ENCODE assay signal across 8 cellular contexts in genomic region chr9:36597412-36598178, GRCh38. TPM values are rescaled to one million over a fixed set of nuclear protein-coding genes. Genes with fewer than 3 reads are reported as not detected.
DNase-seq lines count a peak whose midpoint lies in the region; ATAC-seq, FAIRE-seq and TF ChIP-seq lines count a peak whose summit lies in the region.

No MANE protein-coding gene starts in this region.

- ATAC-seq in gastroesophageal sphincter (no peak), GM21526 (IDR thresholded peaks at IDR 0.05; ENCODE audit: low FRiP score, unreplicated experiment) (no peak)

- H3K4me3 ChIP-seq in gastroesophageal sphincter = no peak overlapping the region

- no peaks in the 10 kb centered on the region for H3K9me3 Mint-ChIP-seq in activated naive CD4-positive, alpha-beta T cell treated with anti-CD3 and anti-CD28 coated beads for 36 hours

- H3K27me3 ChIP-seq in gastroesophageal sphincter = no peaks in the 10 kb centered on the region

- H3K4me1 ChIP-seq in gastroesophageal sphincter = no peaks in the 10 kb centered on the region

- WGBS in gastroesophageal sphincter (ENCODE audit: low coverage in 1 of 2), 2 donors = 86 to 92% methylated on average over 1 to 2 of the region's 2 CpGs

- H3K27me3 Mint-ChIP-seq in activated naive CD4-positive, alpha-beta T cell treated with anti-CD3 and anti-CD28 coated beads for 36 hours (ENCODE audit: low read depth) = no peaks in the 10 kb centered on the region

- no peaks in the 10 kb centered on the region for H3K9me3 ChIP-seq in gastroesophageal sphincter

- no peak for TF ChIP-seq EP300 in gastroesophageal sphincter (IDR thresholded peaks at IDR 0.05)

- intact Hi-C loops in activated naive CD4-positive, alpha-beta T cell treated with anti-CD3 and anti-CD28 coated beads for 36 hours (cut with micrococcal nuclease) = loop anchor here (10.0 kb wide), 1 partner anchor 57 kb away; no protein-coding TSS in a partner anchor

- in situ Hi-C loops in GM13976 (cut with MboI; ENCODE audit: low sequenced_read_pairs, unreplicated experiment) = no loop called here

- CTCF ChIA-PET in activated naive CD4-positive, alpha-beta T cell treated with anti-CD3 and anti-CD28 coated beads for 36 hours (lab: Charles Lee) = interaction anchor here (0.6 kb wide), 2 partner anchors 33 to 1468 kb away, joined by 3 to 4 read pairs; no protein-coding TSS in a partner anchor

- H3K4me3 Mint-ChIP-seq in activated naive CD4-positive, alpha-beta T cell treated with anti-CD3 and anti-CD28 coated beads for 36 hours = no peak overlapping the region

- DNase-seq in AG08396 (ENCODE audit: low spot score) (peak; percentile 63), GM13976 (ENCODE audit: low spot score) (peak; percentile 47), RKO (ENCODE audit: low spot score) (peak; percentile 84), urothelium cell line (ENCODE audit: low spot score) (peak; percentile 57), KG1 (lab: John Stamatoyannopoulos, UW) (no peak)
- no peak for DNase-seq in activated naive CD4-positive, alpha-beta T cell treated with anti-CD3 and anti-CD28 coated beads for 36 hours

- TF ChIP-seq CTCF in GM13976 (IDR thresholded peaks at IDR 0.05; ENCODE audit: borderline replicate concordance, control extremely low read depth, extremely low read depth, insufficient read depth, missing control alignments) = peak; percentile 41
- peak in 3 of 4 experiments; percentile 9 to 26 (median 25) for TF ChIP-seq CTCF in gastroesophageal sphincter (IDR thresholded peaks at IDR 0.05)

- H3K27ac ChIP-seq in gastroesophageal sphincter = no peak overlapping the region

- no peak for TF ChIP-seq POLR2A in gastroesophageal sphincter (IDR thresholded peaks at IDR 0.05)

- H3K36me3 ChIP-seq in gastroesophageal sphincter = no peaks in the 10 kb centered on the region

- H3K27ac Mint-ChIP-seq in activated naive CD4-positive, alpha-beta T cell treated with anti-CD3 and anti-CD28 coated beads for 36 hours = no peak overlapping the region

- no peaks in the 10 kb centered on the region for H3K4me1 Mint-ChIP-seq in activated naive CD4-positive, alpha-beta T cell treated with anti-CD3 and anti-CD28 coated beads for 36 hours (ENCODE audit: low read depth)

- FAIRE-seq in urothelium cell line (lab: Jason Lieb, UNC) = no peak

- H3K36me3 Mint-ChIP-seq in activated naive CD4-positive, alpha-beta T cell treated with anti-CD3 and anti-CD28 coated beads for 36 hours (ENCODE audit: low read depth) = peaks cover 48% of the 10 kb centered on the region

RNA-seq across cellular contexts. Expression of gene MELK, which starts 24.9 kb away (rescaled TPM):
- 1 to 10 TPM in 1 of 4 donors, under 1 TPM in 2, not detected in 1; 0.13 to 1.6 (median 0.58) TPM for total RNA-seq in gastroesophageal sphincter
- 10 to 100 TPM; 53.9 to 55.3 TPM for total RNA-seq in activated naive CD4-positive, alpha-beta T cell treated with anti-CD3 and anti-CD28 coated beads for 36 hours

Comparison
In these comparisons a context has a peak if more than half of its experiments do, and no peak if none do; other contexts are left out.
1. DNase-seq: peak in AG08396 (single experiment), GM13976 (single experiment), RKO (single experiment) and urothelium cell line (single experiment); none in KG1 (single experiment) and activated naive CD4-positive, alpha-beta T cell treated with anti-CD3 and anti-CD28 coated beads for 36 hours (single experiment).
2. RNA of gene MELK, which starts 24.9 kb away (total RNA-seq): 53.9 to 55.3 TPM in activated naive CD4-positive, alpha-beta T cell treated with anti-CD3 and anti-CD28 coated beads for 36 hours; 0.13 to 1.6 TPM in gastroesophageal sphincter; every median in the first group is over 10 times any median in the second.